ENCODE assay signal across 17 cellular contexts in the genomic region with DNA sequence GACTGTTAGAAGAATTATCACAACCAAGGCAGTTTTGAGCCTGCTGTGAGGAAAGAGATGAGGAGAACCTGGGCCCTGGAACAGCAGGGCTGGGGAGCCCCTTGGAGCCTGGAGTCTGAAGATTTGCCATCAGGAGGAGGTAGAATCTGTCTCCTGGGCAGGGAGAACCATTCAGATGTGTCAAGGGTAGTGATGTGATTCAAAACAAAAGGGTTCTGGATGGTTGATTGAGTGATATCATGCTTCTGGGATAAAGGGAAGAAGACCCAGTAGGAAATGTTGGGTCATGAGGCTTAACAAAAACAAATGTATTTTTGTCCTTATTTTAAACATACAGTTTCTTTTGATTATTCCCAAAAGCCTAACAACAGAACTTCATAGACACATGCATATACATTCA. TPM values are rescaled to one million over a fixed set of nuclear protein-coding genes. Genes with fewer than 3 reads are reported as not detected.
DNase-seq lines count a peak whose midpoint lies in the region; ATAC-seq and TF ChIP-seq lines count a peak whose summit lies in the region.
"Had no signal": no experiment of that assay in that cellular context is flagged by ENCODE, and none has a peak within 500 bp of the region (broad histone marks: within the 10 kb centered on the region; RNA-seq: fewer than 3 reads in every experiment).

No MANE protein-coding gene starts in this region.

- no peak overlapping the region for H3K4me3 Mint-ChIP-seq in T-helper 2 cell treated with Interferon-gamma antibody and Interleukin-4, amounts not matched to agents 5 μg/mL and 100 μg/mL, for 36 hours
- H3K4me3 Mint-ChIP-seq in central memory CD8-positive, alpha-beta T cell = no peak overlapping the region
- H3K4me3 Mint-ChIP-seq: activated CD8-positive, alpha-beta memory T cell treated with anti-CD3 and anti-CD28 coated beads, Interleukin-2, amount 10 ng/mL, durations not matched to agents 7 days and 5 days; neural crest cell had no signal

- ATAC-seq in HG03342 (IDR thresholded peaks at IDR 0.05; ENCODE audit: unreplicated experiment) (peak; percentile 2), gastrocnemius medialis (no peak), HG02798 (IDR thresholded peaks at IDR 0.05; ENCODE audit: poor library complexity, unreplicated experiment) (no peak)
- no peak for ATAC-seq in central memory CD8-positive, alpha-beta T cell (replicated peaks; ENCODE audit: extremely low read depth, poor library complexity, severe bottlenecking)
- ATAC-seq: activated CD8-positive, alpha-beta memory T cell treated with anti-CD3 and anti-CD28 coated beads, Interleukin-2, amount 10 ng/mL, durations not matched to agents 7 days and 5 days; left colon had no signal

- no peak for TF ChIP-seq POLR2A in gastrocnemius medialis (IDR thresholded peaks at IDR 0.05)

- no peaks in the 10 kb centered on the region for H3K27me3 ChIP-seq in gastrocnemius medialis
- H3K27me3 ChIP-seq: thyroid gland had no signal

- peaks cover 48% of the 10 kb centered on the region for H3K4me1 Mint-ChIP-seq in T-helper 2 cell treated with Interferon-gamma antibody and Interleukin-4, amounts not matched to agents 5 μg/mL and 100 μg/mL, for 36 hours (ENCODE audit: low read depth)
- peaks cover 55% of the 10 kb centered on the region for H3K4me1 Mint-ChIP-seq in central memory CD8-positive, alpha-beta T cell

- H3K27me3 Mint-ChIP-seq in T-helper 2 cell treated with Interferon-gamma antibody and Interleukin-4, amounts not matched to agents 5 μg/mL and 100 μg/mL, for 36 hours (ENCODE audit: low read depth) = no peaks in the 10 kb centered on the region
- no peaks in the 10 kb centered on the region for H3K27me3 Mint-ChIP-seq in central memory CD8-positive, alpha-beta T cell
- H3K27me3 Mint-ChIP-seq: activated CD8-positive, alpha-beta memory T cell treated with anti-CD3 and anti-CD28 coated beads, Interleukin-2, amount 10 ng/mL, durations not matched to agents 7 days and 5 days had no signal

- peak overlapping the region; percentile 53 for H3K27ac Mint-ChIP-seq in T-helper 2 cell treated with Interferon-gamma antibody and Interleukin-4, amounts not matched to agents 5 μg/mL and 100 μg/mL, for 36 hours
- H3K27ac Mint-ChIP-seq in central memory CD8-positive, alpha-beta T cell (ENCODE audit: low read depth) = peak overlapping the region; percentile 18
- H3K27ac Mint-ChIP-seq: activated CD8-positive, alpha-beta memory T cell treated with anti-CD3 and anti-CD28 coated beads, Interleukin-2, amount 10 ng/mL, durations not matched to agents 7 days and 5 days had no signal

- peak overlapping the region; percentile 23 to 65 (median 43) for H3K27ac ChIP-seq in gastrocnemius medialis
- H3K27ac ChIP-seq: RWPE1, thyroid gland had no signal

- H3K9me3 Mint-ChIP-seq in T-helper 2 cell treated with Interferon-gamma antibody and Interleukin-4, amounts not matched to agents 5 μg/mL and 100 μg/mL, for 36 hours = no peaks in the 10 kb centered on the region
- no peaks in the 10 kb centered on the region for H3K9me3 Mint-ChIP-seq in central memory CD8-positive, alpha-beta T cell
- H3K9me3 Mint-ChIP-seq: neural crest cell had no signal

- no peak overlapping the region for H3K4me3 ChIP-seq in gastrocnemius medialis
- H3K4me3 ChIP-seq: thyroid gland had no signal

- intact Hi-C loops in gastrocnemius medialis (cut with DNase I; ENCODE audit: low total_unique reads) = no loop called here

- TF ChIP-seq CTCF in gastrocnemius medialis (IDR thresholded peaks at IDR 0.05 in 4 of 5, conservative IDR thresholded peaks at IDR 0.05 in 1 of 5) = no peak

- H3K9me3 ChIP-seq in gastrocnemius medialis = no peaks in the 10 kb centered on the region
- H3K9me3 ChIP-seq: thyroid gland had no signal

- DNase-seq in T-helper 2 cell treated with Interferon-gamma antibody and Interleukin-4, amounts not matched to agents 5 μg/mL and 100 μg/mL, for 36 hours (ENCODE audit: low spot score) = no peak
- no peak for DNase-seq in T-helper 2 cell
- DNase-seq in central memory CD8-positive, alpha-beta T cell (ENCODE audit: low spot score in 2 of 2) = no peak
- DNase-seq in gastrocnemius medialis = no peak
- no peak for DNase-seq in Ammon's horn (ENCODE audit: low spot score)
- DNase-seq in HCEC 1CT = no peak
- DNase-seq: activated CD8-positive, alpha-beta memory T cell treated with anti-CD3 and anti-CD28 coated beads, Interleukin-2, amount 10 ng/mL, durations not matched to agents 7 days and 5 days; DMS 273 treated with DMSO at 0.1 percent for 48 hours; effector memory CD4-positive, alpha-beta T cell; left colon; NCI-H1436 treated with DMSO at 0.1 percent for 48 hours; NCI-H510A treated with DMSO at 0.1 percent for 48 hours; thyroid gland had no signal

- no peaks in the 10 kb centered on the region for H3K36me3 ChIP-seq in gastrocnemius medialis
- H3K36me3 ChIP-seq: thyroid gland had no signal

- in situ Hi-C loops in gastrocnemius medialis (cut with MboI; ENCODE audit: low sequenced_read_pairs in 4 of 4) = no loop called here

- peaks cover 54% of the 10 kb centered on the region for H3K36me3 Mint-ChIP-seq in T-helper 2 cell treated with Interferon-gamma antibody and Interleukin-4, amounts not matched to agents 5 μg/mL and 100 μg/mL, for 36 hours (ENCODE audit: low read depth)
- peaks cover 15% of the 10 kb centered on the region for H3K36me3 Mint-ChIP-seq in central memory CD8-positive, alpha-beta T cell (ENCODE audit: insufficient read depth)

- peaks cover 15 to 21% of the 10 kb centered on the region in 2 donors for H3K4me1 ChIP-seq in gastrocnemius medialis
- H3K4me1 ChIP-seq: thyroid gland had no signal

RNA-seq across cellular contexts. Expression of a gene that starts 28.6 kb away (rescaled TPM):
- total RNA-seq in gastrocnemius medialis = 10 to 100 TPM in 2 of 4 donors, 1 to 10 TPM in 2; 4.9 to 16.2 (median 10.2) TPM
